ENCODE assay signal across 8 cellular contexts in genomic region chr9:35603506-35603985, GRCh38. TPM values are rescaled to one million over a fixed set of nuclear protein-coding genes. Genes with fewer than 3 reads are reported as not detected.
A peak's percentile ranks its signal among the peaks of the same experiment; 100 is the strongest.
DNase-seq lines count a peak whose midpoint lies in the region; ATAC-seq and TF ChIP-seq lines count a peak whose summit lies in the region.

No MANE protein-coding gene starts in this region.

- H3K79me2 ChIP-seq in osteoblast (ENCODE audit: insufficient read depth, low read length): peaks cover 24% of the 10 kb centered on the region

- H3K27ac ChIP-seq in CD8-positive, alpha-beta memory T cell (ENCODE audit: low read depth, low read length): peak overlapping the region; percentile 33
- peak overlapping the region; percentile 90 for H3K27ac ChIP-seq in osteoblast (ENCODE audit: low read depth, low read length)

- ATAC-seq in GM18505 (IDR thresholded peaks at IDR 0.05; ENCODE audit: unreplicated experiment) (no peak), GM18868 (IDR thresholded peaks at IDR 0.05; ENCODE audit: unreplicated experiment) (no peak)

- peak overlapping the region; percentile 96 to 100 (median 98) for H3K27ac Mint-ChIP-seq in CD8-positive, alpha-beta memory T cell
- H3K27ac Mint-ChIP-seq in activated CD4-positive, alpha-beta memory T cell treated with anti-CD3 and anti-CD28 coated beads, Interleukin-2, amount 10 ng/mL, durations not matched to agents 7 days and 5 days: peak overlapping the region; percentile 99

- no peak for TF ChIP-seq POLR2A in GM18505 (IDR thresholded peaks at IDR 0.05; ENCODE audit: borderline replicate concordance, extremely low read depth, insufficient read depth, insufficient read length)

- peaks cover 21% of the 10 kb centered on the region for H3K4me1 ChIP-seq in CD8-positive, alpha-beta memory T cell (ENCODE audit: insufficient read depth, low read length)
- H3K4me1 ChIP-seq in osteoblast (ENCODE audit: insufficient read depth, low read length): peaks cover 30% of the 10 kb centered on the region

- H3K36me3 ChIP-seq in CD8-positive, alpha-beta memory T cell (ENCODE audit: insufficient read depth, low read length): peaks cover 5% of the 10 kb centered on the region
- peaks cover 16% of the 10 kb centered on the region for H3K36me3 ChIP-seq in osteoblast (ENCODE audit: insufficient read depth, low read length)

- peak overlapping the region; percentile 88 for H2AFZ ChIP-seq in osteoblast (ENCODE audit: low read length)

- H3K27me3 ChIP-seq in CD8-positive, alpha-beta memory T cell (ENCODE audit: insufficient read depth, low read length, poor library complexity, severe bottlenecking): no peaks in the 10 kb centered on the region
- no peaks in the 10 kb centered on the region for H3K27me3 ChIP-seq in osteoblast (ENCODE audit: insufficient read depth, low read length)

- peak overlapping the region; percentile 38 for H3K4me3 ChIP-seq in CD8-positive, alpha-beta memory T cell (ENCODE audit: low read length)
- H3K4me3 ChIP-seq in fibroblast of the aortic adventitia (ENCODE audit: low read depth, low read length) (peak overlapping the region; percentile 64), osteoblast (ENCODE audit: insufficient read depth, low read length) (peak overlapping the region; percentile 67)

- no peaks in the 10 kb centered on the region for H3K9me3 Mint-ChIP-seq in CD8-positive, alpha-beta memory T cell
- no peaks in the 10 kb centered on the region for H3K9me3 Mint-ChIP-seq in activated CD4-positive, alpha-beta memory T cell treated with anti-CD3 and anti-CD28 coated beads, Interleukin-2, amount 10 ng/mL, durations not matched to agents 7 days and 5 days

- H3K36me3 Mint-ChIP-seq in CD8-positive, alpha-beta memory T cell: peaks cover 0 to 29% (median 2%) of the 10 kb centered on the region in 3 donors
- peaks cover 15% of the 10 kb centered on the region for H3K36me3 Mint-ChIP-seq in activated CD4-positive, alpha-beta memory T cell treated with anti-CD3 and anti-CD28 coated beads, Interleukin-2, amount 10 ng/mL, durations not matched to agents 7 days and 5 days (ENCODE audit: low read depth)

- POLR2A ChIA-PET in CD8-positive, alpha-beta memory T cell (lab: Charles Lee): interaction anchor here (0.6 to 3.0 kb wide), 6 partner anchors 14 to 146 kb away, joined by 3 to 19 read pairs (median 6); partner anchors contain the start of genes CCDC107, CREB3, GBA2 and RGP1
- POLR2A ChIA-PET in activated CD4-positive, alpha-beta memory T cell treated with anti-CD3 and anti-CD28 coated beads, Interleukin-2, amount 10 ng/mL, durations not matched to agents 7 days and 5 days (lab: Charles Lee): interaction anchor here (0.6 to 3.0 kb wide), 12 partner anchors 13 to 208 kb away, joined by 3 to 19 read pairs (median 6); partner anchors contain the start of genes ARHGEF39, CCDC107, CREB3 and RMRP

- peak overlapping the region; percentile 94 to 99 (median 98) for H3K4me3 Mint-ChIP-seq in CD8-positive, alpha-beta memory T cell
- peak overlapping the region; percentile 96 for H3K4me3 Mint-ChIP-seq in activated CD4-positive, alpha-beta memory T cell treated with anti-CD3 and anti-CD28 coated beads, Interleukin-2, amount 10 ng/mL, durations not matched to agents 7 days and 5 days

- peaks cover 33 to 38% (median 34%) of the 10 kb centered on the region in 3 donors for H3K4me1 Mint-ChIP-seq in CD8-positive, alpha-beta memory T cell
- peaks cover 30% of the 10 kb centered on the region for H3K4me1 Mint-ChIP-seq in activated CD4-positive, alpha-beta memory T cell treated with anti-CD3 and anti-CD28 coated beads, Interleukin-2, amount 10 ng/mL, durations not matched to agents 7 days and 5 days

- TF ChIP-seq CTCF in fibroblast of the aortic adventitia (IDR thresholded peaks at IDR 0.05; ENCODE audit: insufficient read depth, low read length) (peak; percentile 15), osteoblast (IDR thresholded peaks at IDR 0.05; ENCODE audit: extremely low read depth, low read depth, low read length) (no peak)

- H3K27me3 Mint-ChIP-seq in CD8-positive, alpha-beta memory T cell: peaks cover 0 to 2% of the 10 kb centered on the region in 2 donors
- no peaks in the 10 kb centered on the region for H3K27me3 Mint-ChIP-seq in activated CD4-positive, alpha-beta memory T cell treated with anti-CD3 and anti-CD28 coated beads, Interleukin-2, amount 10 ng/mL, durations not matched to agents 7 days and 5 days

- peak overlapping the region; percentile 92 for H3K4me2 ChIP-seq in osteoblast (ENCODE audit: insufficient read depth, low read length)

- DNase-seq in CD8-positive, alpha-beta memory T cell: no peak
- DNase-seq in HK-2 (ENCODE audit: unreplicated experiment): peak; percentile 25
- no peak for DNase-seq in activated CD4-positive, alpha-beta memory T cell treated with anti-CD3 and anti-CD28 coated beads, Interleukin-2, amount 10 ng/mL, durations not matched to agents 7 days and 5 days
- DNase-seq in fibroblast of the aortic adventitia (ENCODE audit: low read depth): peak; percentile 90
- DNase-seq in osteoblast (ENCODE audit: insufficient read length, low spot score, missing footprints): peak; percentile 94
- DNase-seq in ecto neural progenitor cell (ENCODE audit: low spot score): no peak

- peaks cover 18% of the 10 kb centered on the region for H4K20me1 ChIP-seq in osteoblast (ENCODE audit: insufficient read depth, low read length)

- CTCF ChIA-PET in CD8-positive, alpha-beta memory T cell (lab: Charles Lee): interaction anchor here (0.5 to 3.3 kb wide), 33 partner anchors 11 to 1215 kb away, joined by 3 to 39 read pairs (median 3); partner anchors contain the start of genes ARHGEF39, CCDC107, CREB3 and GBA2
- CTCF ChIA-PET in activated CD4-positive, alpha-beta memory T cell treated with anti-CD3 and anti-CD28 coated beads, Interleukin-2, amount 10 ng/mL, durations not matched to agents 7 days and 5 days (lab: Charles Lee): interaction anchor here (0.6 to 3.3 kb wide), 36 partner anchors 9 to 552 kb away, joined by 3 to 50 read pairs (median 4); partner anchors contain the start of genes ARHGEF39, ATOSB, CCDC107 and CD72

- no peaks in the 10 kb centered on the region for H3K9me3 ChIP-seq in CD8-positive, alpha-beta memory T cell (ENCODE audit: low read length)
- H3K9me3 ChIP-seq in osteoblast (ENCODE audit: low read depth, low read length): no peaks in the 10 kb centered on the region

RNA-seq across cellular contexts. Expression of gene TESK1, which starts 1.5 kb away (rescaled TPM):
- 10 to 100 TPM; 44.2 to 46.8 TPM for total RNA-seq in CD8-positive, alpha-beta memory T cell
- 15.9 TPM for polyA plus RNA-seq in CD8-positive, alpha-beta memory T cell
- total RNA-seq in activated CD4-positive, alpha-beta memory T cell treated with anti-CD3 and anti-CD28 coated beads, Interleukin-2, amount 10 ng/mL, durations not matched to agents 7 days and 5 days: 10 to 100 TPM; 31.7 to 32.3 TPM
- 13.3 and 21.3 TPM in 2 replicates for total RNA-seq in fibroblast of the aortic adventitia (ENCODE audit: low replicate concordance)
- total RNA-seq in osteoblast: 18.5 and 18.6 TPM in 2 replicates

RNA-seq across cellular contexts. Expression of gene CD72, which starts 14.7 kb away (rescaled TPM):
- 1 to 10 TPM; 6.4 to 6.5 TPM for total RNA-seq in CD8-positive, alpha-beta memory T cell
- 5.1 TPM for polyA plus RNA-seq in CD8-positive, alpha-beta memory T cell
- total RNA-seq in activated CD4-positive, alpha-beta memory T cell treated with anti-CD3 and anti-CD28 coated beads, Interleukin-2, amount 10 ng/mL, durations not matched to agents 7 days and 5 days: 10 to 100 TPM; 11.8 to 11.9 TPM
- total RNA-seq in fibroblast of the aortic adventitia (ENCODE audit: low replicate concordance) (1.1 and 1.9 TPM in 2 replicates), osteoblast (2.7 and 2.9 TPM in 2 replicates)

RNA-seq across cellular contexts. Expression of gene SIT1, which starts 47.2 kb away (rescaled TPM):
- 10 to 100 TPM; 43.1 TPM for total RNA-seq in CD8-positive, alpha-beta memory T cell
- 196 TPM for polyA plus RNA-seq in CD8-positive, alpha-beta memory T cell
- total RNA-seq in activated CD4-positive, alpha-beta memory T cell treated with anti-CD3 and anti-CD28 coated beads, Interleukin-2, amount 10 ng/mL, durations not matched to agents 7 days and 5 days: 100 to 1,000 TPM; 210 to 214 TPM
- total RNA-seq in fibroblast of the aortic adventitia (ENCODE audit: low replicate concordance) (0.18 and 1.6 TPM in 2 replicates), osteoblast (0.36 TPM in 1 of 2 replicates, not detected in the other)

RNA-seq across cellular contexts. Expression of gene RMRP, which starts 54.3 kb away (rescaled TPM):
- over 10,000 TPM in 1 of 2 experiments, 1,000 to 10,000 TPM in 1; 7,718 to 11,549 TPM for total RNA-seq in CD8-positive, alpha-beta memory T cell
- not detected for polyA plus RNA-seq in CD8-positive, alpha-beta memory T cell
- total RNA-seq in activated CD4-positive, alpha-beta memory T cell treated with anti-CD3 and anti-CD28 coated beads, Interleukin-2, amount 10 ng/mL, durations not matched to agents 7 days and 5 days: over 10,000 TPM in 1 of 2 experiments, 1,000 to 10,000 TPM in 1; 9,885 to 10,678 TPM
- total RNA-seq in fibroblast of the aortic adventitia (ENCODE audit: low replicate concordance): 966 and 30,763 TPM in 2 replicates
- 88,726 and 110,601 TPM in 2 replicates for total RNA-seq in osteoblast

RNA-seq across cellular contexts. Expression of gene CCDC107, which starts 54.5 kb away (rescaled TPM):
- 10 to 100 TPM; 18.5 to 20.0 TPM for total RNA-seq in CD8-positive, alpha-beta memory T cell
- polyA plus RNA-seq in CD8-positive, alpha-beta memory T cell: 105 TPM
- total RNA-seq in activated CD4-positive, alpha-beta memory T cell treated with anti-CD3 and anti-CD28 coated beads, Interleukin-2, amount 10 ng/mL, durations not matched to agents 7 days and 5 days: 10 to 100 TPM; 36.6 to 37.7 TPM
- total RNA-seq in fibroblast of the aortic adventitia (ENCODE audit: low replicate concordance): 6.1 and 10.9 TPM in 2 replicates
- total RNA-seq in osteoblast: 10.6 and 15.6 TPM in 2 replicates

Comparison
In these comparisons a context has a peak if more than half of its experiments do, and no peak if none do; other contexts are left out.
1. DNase-seq: peak in HK-2 (single experiment), fibroblast of the aortic adventitia (single experiment) and osteoblast (single experiment); none in CD8-positive, alpha-beta memory T cell (0 of 5), activated CD4-positive, alpha-beta memory T cell treated with anti-CD3 and anti-CD28 coated beads, Interleukin-2, amount 10 ng/mL, durations not matched to agents 7 days and 5 days (single experiment) and ecto neural progenitor cell (single experiment).
2. RNA of gene SIT1, which starts 47.2 kb away (total RNA-seq): 210 to 214 TPM in activated CD4-positive, alpha-beta memory T cell treated with anti-CD3 and anti-CD28 coated beads, Interleukin-2, amount 10 ng/mL, durations not matched to agents 7 days and 5 days and 43.1 TPM in CD8-positive, alpha-beta memory T cell; 0.36 TPM in osteoblast and 0.18 to 1.6 TPM in fibroblast of the aortic adventitia; every median in the first group is over 10 times any median in the second.
3. Peak in every context shown above with its lines, with median percentiles within 50 percentile points of each other: H3K4me3 ChIP-seq.